In genomic region chr12:115495300-115495699, GRCh38 we compare ENCODE assay signal across 35 cellular contexts.
"Had no signal": no experiment of that assay in that cellular context is flagged by ENCODE, and none has a peak within 500 bp of the region (broad histone marks: within the 10 kb centered on the region; RNA-seq: fewer than 3 reads in every experiment).

No MANE protein-coding gene starts in this region.

- DNase-seq: Kasumi-1, MG63, MM.1S, MV-4-11, NCI-H1048, NCI-H1092, NCI-H1092 treated with DMSO at 0.1 percent for 48 hours, NCI-H1105, NCI-H1105 treated with DMSO at 0.1 percent for 48 hours, NCI-H1417, NCI-H1417 treated with DMSO at 0.1 percent for 48 hours, NCI-H1436, NCI-H1436 treated with DMSO at 0.1 percent for 48 hours, NCI-H146, NCI-H1694, NCI-H1694 treated with DMSO at 0.1 percent for 48 hours, NCI-H187, NCI-H187 treated with DMSO at 0.1 percent for 48 hours, NCI-H1930, NCI-H2029, NCI-H2029 treated with DMSO at 0.1 percent for 48 hours, NCI-H2081 treated with DMSO at 0.1 percent for 48 hours, NCI-H2107, NCI-H2171, NCI-H2171 treated with DMSO at 0.1 percent for 48 hours, NCI-H2227 treated with DMSO at 0.1 percent for 48 hours, NCI-H226, NCI-H345, NCI-H446, NCI-H446 treated with DMSO at 0.1 percent for 48 hours, NCI-H510A, NCI-H510A treated with DMSO at 0.1 percent for 48 hours, NCI-H524, NCI-H524 treated with DMSO at 0.1 percent for 48 hours, NCI-H526 had no signal

- H3K9me3 ChIP-seq: MG63 had no signal

- H3K27me3 ChIP-seq: MG63 had no signal

- H3K4me3 ChIP-seq: MG63 had no signal

- H3K36me3 ChIP-seq: MG63 had no signal
